ENCODE assay signal across 11 cellular contexts in genomic region chr22:36395922-36396321, GRCh38. TPM values are rescaled to one million over a fixed set of nuclear protein-coding genes. Genes with fewer than 3 reads are reported as not detected.
DNase-seq lines count a peak whose midpoint lies in the region; ATAC-seq, FAIRE-seq and TF ChIP-seq lines count a peak whose summit lies in the region.
"Had no signal": no experiment of that assay in that cellular context is flagged by ENCODE, and none has a peak within 500 bp of the region (broad histone marks: within the 10 kb centered on the region; RNA-seq: fewer than 3 reads in every experiment).

No MANE protein-coding gene starts in this region.

- peak; percentile 54 to 65 for DNase-seq in A549 (ENCODE audit: low read depth in 1 of 2, low spot score in 1 of 2)
- DNase-seq in H9, result no peak
- no peak for DNase-seq in activated CD4-positive, alpha-beta memory T cell treated with anti-CD3 and anti-CD28 coated beads, Interleukin-2, amount 10 ng/mL, durations not matched to agents 7 days and 5 days
- DNase-seq in iPS-NIHi11 (ENCODE audit: low spot score), result peak; percentile 1
- DNase-seq in ACHN, result no peak
- no peak for DNase-seq in RKO (ENCODE audit: low spot score)
- no peak for DNase-seq in NCI-H82 (lab: John Stamatoyannopoulos, UW)
- DNase-seq: activated CD4-positive, CD25-positive, alpha-beta regulatory T cell treated with anti-CD3 and anti-CD28 coated beads, Interleukin-2, amount 50 U/mL, for 72 hours; activated naive CD8-positive, alpha-beta T cell treated with anti-CD3 and anti-CD28 coated beads, Interleukin-2, amount 10 ng/mL, durations not matched to agents 7 days and 5 days; left colon had no signal

- no peaks in the 10 kb centered on the region; the same call in 1 of the 2 replicates for H3K27me3 Mint-ChIP-seq in H9 (ENCODE audit: low read depth)
- H3K27me3 Mint-ChIP-seq in activated CD4-positive, alpha-beta memory T cell treated with anti-CD3 and anti-CD28 coated beads, Interleukin-2, amount 10 ng/mL, durations not matched to agents 7 days and 5 days, result no peaks in the 10 kb centered on the region

- H3K79me1 ChIP-seq in H9 (ENCODE audit: insufficient read depth, low read depth, low read length, poor library complexity, severe bottlenecking), result no peaks in the 10 kb centered on the region

- H3K4ac ChIP-seq in H9 (ENCODE audit: low read depth, low read length), result no peak overlapping the region

- no peak overlapping the region for H2BK15ac ChIP-seq in H9 (ENCODE audit: low read depth, low read length)

- H3K9me3 ChIP-seq in A549 (no peaks in the 10 kb centered on the region), H9 (ENCODE audit: control insufficient read depth, low read depth, low read length) (no peaks in the 10 kb centered on the region)

- H3K9ac ChIP-seq in H9 (ENCODE audit: extremely low read depth, insufficient read length, low read length), result no peak overlapping the region

- H3K4me3 ChIP-seq in A549, result no peak overlapping the region

- peaks cover 20 to 24% of the 10 kb centered on the region in 2 experiments for H3K4me1 Mint-ChIP-seq in H9
- H3K4me1 Mint-ChIP-seq in activated CD4-positive, alpha-beta memory T cell treated with anti-CD3 and anti-CD28 coated beads, Interleukin-2, amount 10 ng/mL, durations not matched to agents 7 days and 5 days, result peaks cover 41% of the 10 kb centered on the region

- H2BK20ac ChIP-seq in H9 (ENCODE audit: low read depth, low read length, poor library complexity, severe bottlenecking), result no peak overlapping the region

- no peak overlapping the region for H2BK120ac ChIP-seq in H9 (ENCODE audit: low read depth, low read length, poor library complexity, severe bottlenecking)

- H3K18ac ChIP-seq in H9 (ENCODE audit: insufficient read length, low read depth, low read length), result no peak overlapping the region

- H2AK5ac ChIP-seq in H9 (ENCODE audit: insufficient read length, low read length), result no peak overlapping the region

- no peaks in the 10 kb centered on the region; a peak in 1 of 5 replicates for H3K9me3 Mint-ChIP-seq in H9
- no peaks in the 10 kb centered on the region for H3K9me3 Mint-ChIP-seq in activated CD4-positive, alpha-beta memory T cell treated with anti-CD3 and anti-CD28 coated beads, Interleukin-2, amount 10 ng/mL, durations not matched to agents 7 days and 5 days
- H3K9me3 Mint-ChIP-seq: activated naive CD8-positive, alpha-beta T cell treated with anti-CD3 and anti-CD28 coated beads, Interleukin-2, amount 10 ng/mL, durations not matched to agents 7 days and 5 days had no signal

- no peak overlapping the region for H4K91ac ChIP-seq in H9 (ENCODE audit: insufficient read length, low read depth, low read length)

- H3K27ac ChIP-seq in A549, result peak overlapping the region; percentile 69 to 85
- no peak overlapping the region for H3K27ac ChIP-seq in H9 (ENCODE audit: insufficient read length, low read depth, low read length)

- no peak overlapping the region for H3T11ph ChIP-seq in H9 (ENCODE audit: low read length)

- TF ChIP-seq RAD21 in A549 (conservative IDR thresholded peaks at IDR 0.05 in 1 of 2, IDR thresholded peaks at IDR 0.05 in 1 of 2), result no peak

- ATAC-seq in A549 (peak; percentile 75 to 79; a peak in 4 of 6 replicates), GM18511 (IDR thresholded peaks at IDR 0.05; ENCODE audit: unreplicated experiment) (no peak)
- ATAC-seq: left colon had no signal

- H2BK12ac ChIP-seq in H9 (ENCODE audit: insufficient read length, low read depth, low read length), result no peak overlapping the region

- H4K20me1 ChIP-seq in H9 (ENCODE audit: control insufficient read depth, insufficient read depth, insufficient read length), result no peaks in the 10 kb centered on the region

- no peak for TF ChIP-seq POLR2A in A549 (IDR thresholded peaks at IDR 0.05; ENCODE audit: low read length)

- no peak overlapping the region for H3K14ac ChIP-seq in H9 (ENCODE audit: insufficient read depth, low read length)

- no peak overlapping the region for H4K5ac ChIP-seq in H9 (ENCODE audit: insufficient read length, low read depth, low read length)

- H4K8ac ChIP-seq in H9 (replicated peaks; ENCODE audit: insufficient read length, low read depth, low read length), result no peak overlapping the region

- no peak overlapping the region; a peak in 1 of 5 replicates for H3K4me3 Mint-ChIP-seq in H9
- H3K4me3 Mint-ChIP-seq in activated CD4-positive, alpha-beta memory T cell treated with anti-CD3 and anti-CD28 coated beads, Interleukin-2, amount 10 ng/mL, durations not matched to agents 7 days and 5 days, result no peak overlapping the region
- H3K4me3 Mint-ChIP-seq: activated naive CD8-positive, alpha-beta T cell treated with anti-CD3 and anti-CD28 coated beads, Interleukin-2, amount 10 ng/mL, durations not matched to agents 7 days and 5 days had no signal

- no peak overlapping the region for H3K56ac ChIP-seq in H9 (ENCODE audit: insufficient read length, low read depth, low read length)

- TF ChIP-seq EP300 in A549 (IDR thresholded peaks at IDR 0.05), result no peak

- H3K36me3 Mint-ChIP-seq in H9 (ENCODE audit: insufficient read depth in 1 of 3, low read depth in 3 of 3), result no peaks in the 10 kb centered on the region
- peaks cover 7% of the 10 kb centered on the region for H3K36me3 Mint-ChIP-seq in activated CD4-positive, alpha-beta memory T cell treated with anti-CD3 and anti-CD28 coated beads, Interleukin-2, amount 10 ng/mL, durations not matched to agents 7 days and 5 days (ENCODE audit: low read depth)
- H3K36me3 Mint-ChIP-seq: activated naive CD8-positive, alpha-beta T cell treated with anti-CD3 and anti-CD28 coated beads, Interleukin-2, amount 10 ng/mL, durations not matched to agents 7 days and 5 days had no signal

- 0% methylated on average over 2 of the region's 2 CpGs for WGBS in A549 (ENCODE audit: missing lambda C conversion rate)
- WGBS in H9 (ENCODE audit: extremely low coverage, insufficient read length, low lambda C conversion rate), result no CpG with 5 or more reads among the region's 2 CpGs

- H3K79me2 ChIP-seq in H9 (ENCODE audit: insufficient read depth, low read length), result no peaks in the 10 kb centered on the region

- H3K4me1 ChIP-seq in A549 (peaks cover 52% of the 10 kb centered on the region), H9 (ENCODE audit: insufficient read depth, low read length) (peaks cover 2% of the 10 kb centered on the region; the same call in 1 of the 2 replicates)

- H3K23me2 ChIP-seq in H9 (ENCODE audit: insufficient read length, low read depth, low read length, poor library complexity, severe bottlenecking), result no peaks in the 10 kb centered on the region

- no peak overlapping the region for H2BK5ac ChIP-seq in H9 (ENCODE audit: insufficient read length, low read length)

- in situ Hi-C loops in ACHN (cut with HindIII; ENCODE audit: low pct_ligation_motif_present, low pct_unique_long_range_greater_than_20kb, low sequenced_read_pairs), result no loop called here

- H3K27ac Mint-ChIP-seq in H9, result peak overlapping the region; percentile 63 to 82 (median 75); a peak in 5 of 7 replicates
- H3K27ac Mint-ChIP-seq in activated CD4-positive, alpha-beta memory T cell treated with anti-CD3 and anti-CD28 coated beads, Interleukin-2, amount 10 ng/mL, durations not matched to agents 7 days and 5 days, result peak overlapping the region; percentile 4
- H3K27ac Mint-ChIP-seq: activated naive CD8-positive, alpha-beta T cell treated with anti-CD3 and anti-CD28 coated beads, Interleukin-2, amount 10 ng/mL, durations not matched to agents 7 days and 5 days had no signal

- H3K23ac ChIP-seq in H9 (ENCODE audit: insufficient read length, low read depth, low read length), result no peak overlapping the region

- no peaks in the 10 kb centered on the region for H3K27me3 ChIP-seq in H9 (ENCODE audit: insufficient read depth, low read length)

- H3K4me2 ChIP-seq in A549 (peak overlapping the region; percentile 54), H9 (ENCODE audit: insufficient read depth, insufficient read length, low read length) (no peak overlapping the region)

- CTCF ChIA-PET in A549 (lab: Yijun Ruan, JAX), result interaction anchor here (0.7 to 1.0 kb wide), 2 partner anchors 12 to 179 kb away, joined by 3 to 4 read pairs; no protein-coding TSS in a partner anchor
- CTCF ChIA-PET in activated CD4-positive, alpha-beta memory T cell treated with anti-CD3 and anti-CD28 coated beads, Interleukin-2, amount 10 ng/mL, durations not matched to agents 7 days and 5 days (lab: Charles Lee), result no interaction called here

- no peak overlapping the region for H2AFZ ChIP-seq in H9 (ENCODE audit: low read length)

- TF ChIP-seq CTCF in A549 (IDR thresholded peaks at IDR 0.05) (no peak), H9 (conservative IDR thresholded peaks at IDR 0.05) (no peak)

- POLR2A ChIA-PET in A549 (lab: Yijun Ruan, JAX), result interaction anchor here (0.6 kb wide), 1 partner anchor 30 kb away, joined by 3 read pairs; no protein-coding TSS in a partner anchor
- POLR2A ChIA-PET in activated CD4-positive, alpha-beta memory T cell treated with anti-CD3 and anti-CD28 coated beads, Interleukin-2, amount 10 ng/mL, durations not matched to agents 7 days and 5 days (lab: Charles Lee), result interaction anchor here (0.8 kb wide), 1 partner anchor 8 kb away, joined by 3 read pairs; the partner anchor contains the start of gene MYH9

- peak; percentile 28 for FAIRE-seq in A549 (lab: Jason Lieb, UNC)

TF ChIP-seq in A549, 52 proteins besides CTCF, POLR2A, EP300 and RAD21:
- TF ChIP-seq CBX8 (IDR thresholded peaks at IDR 0.05) (no peak), NR3C1 (IDR thresholded peaks at IDR 0.05) (no peak), FOSL2 (IDR thresholded peaks at IDR 0.05) (no peak), FOSL2 (CRISPR knock-in tag; IDR thresholded peaks at IDR 0.05) (peak; percentile 29; the same call in 1 of the 2 replicates), HEYL (CRISPR knock-in tag; IDR thresholded peaks at IDR 0.05) (no peak), MAFK (IDR thresholded peaks at IDR 0.05; ENCODE audit: partially characterized antibody) (peak; percentile 28), MAX (IDR thresholded peaks at IDR 0.05) (peak; percentile 38; the same call in 1 of the 2 replicates)

RNA-seq across cellular contexts. Expression of gene MYH9, which starts 8.2 kb away (rescaled TPM):
- 92.1 and 162 TPM in 2 replicates for polyA plus RNA-seq in A549 (2011; rRNA removed)
- 112 and 118 TPM in 2 replicates for polyA plus RNA-seq in A549 (2012; cell fraction: cytosol; rRNA removed)
- 202 and 239 TPM in 2 replicates for polyA plus RNA-seq in A549 (2012; cell fraction: nucleus; rRNA removed)
- 158 to 215 TPM (median 167 TPM) in 3 replicates for polyA plus RNA-seq in A549 (2017; fragmentation: RNase III; extraction: RNeasy Plus Mini Kit Qiagen cat#74134 plus additional on column Dnase treatment)
- polyA minus RNA-seq in A549 (2011; rRNA and poly(A)+ RNA removed), result 460 and 534 TPM in 2 replicates
- 243 and 266 TPM in 2 replicates for total RNA-seq in H9 (2021)
- total RNA-seq in activated CD4-positive, alpha-beta memory T cell treated with anti-CD3 and anti-CD28 coated beads, Interleukin-2, amount 10 ng/mL, durations not matched to agents 7 days and 5 days, result 100 to 1,000 TPM; 840 to 865 TPM

Comparison
In these comparisons a context has a peak if more than half of its experiments do, and no peak if none do; other contexts are left out.
1. DNase-seq: peak in A549 (2 of 2) and iPS-NIHi11 (single experiment); none in H9 (single experiment), activated CD4-positive, alpha-beta memory T cell treated with anti-CD3 and anti-CD28 coated beads, Interleukin-2, amount 10 ng/mL, durations not matched to agents 7 days and 5 days (single experiment), ACHN (single experiment), RKO (single experiment) and NCI-H82 (single experiment).